In the genomic region with DNA sequence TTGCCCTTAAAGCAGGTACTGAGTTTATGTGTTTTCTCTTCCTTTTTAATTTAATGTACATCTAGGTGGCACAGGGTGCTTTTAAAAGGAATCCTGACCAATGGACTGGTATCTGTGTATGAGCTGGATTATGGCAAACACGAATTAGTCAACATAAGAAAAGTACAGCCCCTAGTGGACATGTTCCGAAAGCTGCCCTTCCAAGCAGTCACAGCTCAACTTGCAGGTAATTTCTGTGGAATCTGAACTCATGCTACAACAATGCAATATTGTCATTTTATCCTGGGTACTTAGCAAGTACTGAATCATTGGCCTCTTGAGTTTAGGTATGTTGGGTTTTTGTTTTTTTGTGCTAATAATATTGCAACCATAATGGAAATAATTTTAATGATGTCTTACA, we compare ENCODE assay signal across 12 cellular contexts. TPM values are rescaled to one million over a fixed set of nuclear protein-coding genes. Genes with fewer than 3 reads are reported as not detected.
DNase-seq lines count a peak whose midpoint lies in the region; TF ChIP-seq lines count a peak whose summit lies in the region.
"Had no signal": no experiment of that assay in that cellular context is flagged by ENCODE, and none has a peak within 500 bp of the region (broad histone marks: within the 10 kb centered on the region; RNA-seq: fewer than 3 reads in every experiment).

No MANE protein-coding gene starts in this region.

- peak; percentile 33; the same call in 1 of the 3 replicates for TF ChIP-seq CTCF in GM12872 (IDR thresholded peaks at IDR 0.05; ENCODE audit: insufficient read depth, low read depth, low read length)
- TF ChIP-seq CTCF in LNCAP (IDR thresholded peaks at IDR 0.05) = peak; percentile 56
- TF ChIP-seq CTCF in brain microvascular endothelial cell (IDR thresholded peaks at IDR 0.05; ENCODE audit: low read depth, low read length, missing control alignments) = peak; percentile 67
- TF ChIP-seq CTCF in neural progenitor cell (IDR thresholded peaks at IDR 0.05) = peak; percentile 32
- TF ChIP-seq CTCF in vagina (IDR thresholded peaks at IDR 0.05) = no peak

- H3K9me3 Mint-ChIP-seq in neural progenitor cell = peaks cover 8% of the 10 kb centered on the region

- H3K9ac ChIP-seq in neural progenitor cell = no peak overlapping the region

- H3K4me1 ChIP-seq in neural progenitor cell (no peaks in the 10 kb centered on the region), vagina (no peaks in the 10 kb centered on the region)

- TF ChIP-seq POLR2A in vagina (IDR thresholded peaks at IDR 0.05) = no peak

- in situ Hi-C loops in brain microvascular endothelial cell (cut with HindIII; ENCODE audit: low pct_ligation_motif_present, low sequenced_read_pairs) = no loop called here

- H3K4me1 Mint-ChIP-seq in neural progenitor cell = no peaks in the 10 kb centered on the region

- H3K4me3 Mint-ChIP-seq in neural progenitor cell = no peak overlapping the region
- H3K4me3 Mint-ChIP-seq: brain had no signal

- H3K36me3 Mint-ChIP-seq in neural progenitor cell = no peaks in the 10 kb centered on the region

- no peak for DNase-seq in brain microvascular endothelial cell
- no peak for DNase-seq in neural progenitor cell (ENCODE audit: low spot score)
- DNase-seq in vagina (ENCODE audit: extremely low spot score in 2 of 2) = no peak
- DNase-seq in activated CD4-positive, alpha-beta T cell treated with anti-CD3 and anti-CD28 coated beads for 4 hours = no peak
- DNase-seq in C1 segment of cervical spinal cord (lab: John Stamatoyannopoulos, UW) = no peak
- DNase-seq: activated CD8-positive, alpha-beta memory T cell treated with anti-CD3 and anti-CD28 coated beads, Interleukin-2, amount 50 U/mL, for 4 hours; mucosa of descending colon; NCI-H1930 had no signal

- H3K9me3 ChIP-seq in neural progenitor cell (ENCODE audit: low read depth) = peaks cover 12% of the 10 kb centered on the region
- H3K9me3 ChIP-seq in vagina = no peaks in the 10 kb centered on the region

- H3K27me3 Mint-ChIP-seq in neural progenitor cell (ENCODE audit: insufficient read depth, low read depth) = no peaks in the 10 kb centered on the region
- H3K27me3 Mint-ChIP-seq: brain had no signal

- no peaks in the 10 kb centered on the region for H3F3A ChIP-seq in neural progenitor cell (ENCODE audit: low read depth)

- H3K27me3 ChIP-seq in brain microvascular endothelial cell (replicated peaks) (no peaks in the 10 kb centered on the region), neural progenitor cell (no peaks in the 10 kb centered on the region), vagina (no peaks in the 10 kb centered on the region)
- H3K27me3 ChIP-seq: gastroesophageal sphincter had no signal

- no peak overlapping the region for H3K27ac Mint-ChIP-seq in neural progenitor cell
- H3K27ac Mint-ChIP-seq: brain had no signal

- H4K20me1 ChIP-seq in neural progenitor cell (ENCODE audit: low read depth) = no peaks in the 10 kb centered on the region

- H3K4me3 ChIP-seq in brain microvascular endothelial cell (ENCODE audit: low read depth, low read length) = no peak overlapping the region
- H3K4me3 ChIP-seq in neural progenitor cell = no peak overlapping the region
- H3K4me3 ChIP-seq in vagina = no peak overlapping the region
- H3K4me3 ChIP-seq: gastroesophageal sphincter, mucosa of descending colon had no signal

- H3K27ac ChIP-seq in brain microvascular endothelial cell (no peak overlapping the region), neural progenitor cell (no peak overlapping the region), vagina (no peak overlapping the region)
- H3K27ac ChIP-seq: gastroesophageal sphincter had no signal

- intact Hi-C loops in vagina (cut with DNase I) = no loop called here

- no peak overlapping the region for H2AFZ ChIP-seq in neural progenitor cell (replicated peaks)

- no peaks in the 10 kb centered on the region for H3K36me3 ChIP-seq in brain microvascular endothelial cell (replicated peaks)
- peaks cover 5% of the 10 kb centered on the region for H3K36me3 ChIP-seq in neural progenitor cell
- H3K36me3 ChIP-seq in vagina = peaks cover 0 to 24% of the 10 kb centered on the region in 2 donors

- no peaks in the 10 kb centered on the region for H3K79me2 ChIP-seq in neural progenitor cell (ENCODE audit: low read depth)

- H3K4me2 ChIP-seq in neural progenitor cell = no peak overlapping the region

RNA-seq across cellular contexts. Expression of a gene that starts 14.4 kb away (rescaled TPM):
- total RNA-seq in neural progenitor cell (ENCODE audit: low replicate concordance) (0.15 TPM in 1 of 2 replicates, not detected in the other), vagina (21.1 TPM)

Comparison
In these comparisons a context has a peak if more than half of its experiments do, and no peak if none do; other contexts are left out.
1. CTCF ChIP-seq: peak in GM12872 (single experiment), LNCAP (single experiment), brain microvascular endothelial cell (single experiment) and neural progenitor cell (single experiment); none in vagina (0 of 3).
2. RNA of a gene that starts 14.4 kb away (total RNA-seq): 21.1 TPM in vagina (single experiment); 0.15 TPM in neural progenitor cell; every median in the first group is over 10 times any median in the second.